In genomic region chr6:76719449-76719848, GRCh38 we compare ENCODE assay signal across 20 cellular contexts.
DNase-seq lines count a peak whose midpoint lies in the region; ATAC-seq, FAIRE-seq and TF ChIP-seq lines count a peak whose summit lies in the region.
"Had no signal": no experiment of that assay in that cellular context is flagged by ENCODE, and none has a peak within 500 bp of the region (broad histone marks: within the 10 kb centered on the region; RNA-seq: fewer than 3 reads in every experiment).

No MANE protein-coding gene starts in this region.

- H4K20me1 ChIP-seq in IMR-90 (ENCODE audit: insufficient read depth, low read length) (no peaks in the 10 kb centered on the region), osteoblast (ENCODE audit: insufficient read depth, low read length) (no peaks in the 10 kb centered on the region)
- H4K20me1 ChIP-seq: BLaER1 treated with 17β-estradiol and CSF1 and Interleukin-3, amounts not matched to agents 10 nM and 100 nM had no signal

- H2AK5ac ChIP-seq in IMR-90 (ENCODE audit: low read depth, low read length), result no peak overlapping the region

- no peak overlapping the region for H3K4me3 ChIP-seq in A549
- no peak overlapping the region for H3K4me3 ChIP-seq in IMR-90 (ENCODE audit: insufficient read depth, low read depth, low read length)
- H3K4me3 ChIP-seq in osteoblast (ENCODE audit: insufficient read depth, low read length), result no peak overlapping the region
- H3K4me3 ChIP-seq: BLaER1 treated with 17β-estradiol and CSF1 and Interleukin-3, amounts not matched to agents 10 nM and 100 nM had no signal

- dilution Hi-C loops in IMR-90 (cut with HindIII; ENCODE audit: low sequenced_read_pairs, unreplicated experiment), result no loop called here

- H2AFZ ChIP-seq in IMR-90 (replicated peaks; ENCODE audit: low read length, poor library complexity) (no peak overlapping the region), osteoblast (ENCODE audit: low read length) (no peak overlapping the region)

- H3K36me3 Mint-ChIP-seq in stimulated activated effector memory CD8-positive, alpha-beta T cell treated with anti-CD3 and anti-CD28 coated beads, Interleukin-12 subunit alpha, Interleukin-12 subunit beta, amount 100 ng/mL, for 72 hours, result no peaks in the 10 kb centered on the region
- H3K36me3 Mint-ChIP-seq: CD8-positive, alpha-beta T cell had no signal

- H3K56ac ChIP-seq in IMR-90 (ENCODE audit: extremely low read depth, insufficient read depth, low read length), result no peak overlapping the region

- in situ Hi-C loops in IMR-90 (cut with MboI; ENCODE audit: low sequenced_read_pairs), result no loop called here

- H3K9me3 ChIP-seq in A549, result no peaks in the 10 kb centered on the region
- no peaks in the 10 kb centered on the region for H3K9me3 ChIP-seq in IMR-90 (ENCODE audit: control insufficient read depth, insufficient read depth, low read length)
- H3K9me3 ChIP-seq in osteoblast (ENCODE audit: low read depth, low read length), result no peaks in the 10 kb centered on the region
- H3K9me3 ChIP-seq: BLaER1 treated with 17β-estradiol and CSF1 and Interleukin-3, amounts not matched to agents 10 nM and 100 nM; Caco-2 had no signal

- H3K27ac Mint-ChIP-seq in stimulated activated effector memory CD8-positive, alpha-beta T cell treated with anti-CD3 and anti-CD28 coated beads, Interleukin-12 subunit alpha, Interleukin-12 subunit beta, amount 100 ng/mL, for 72 hours, result no peak overlapping the region
- H3K27ac Mint-ChIP-seq: B cell; CD4-positive, alpha-beta T cell; CD8-positive, alpha-beta T cell had no signal

- ATAC-seq in A549 (no peak), IMR-90 (ENCODE audit: low read depth) (no peak)
- no peak for ATAC-seq in stimulated activated effector memory CD8-positive, alpha-beta T cell treated with anti-CD3 and anti-CD28 coated beads, Interleukin-12 subunit alpha, Interleukin-12 subunit beta, amount 100 ng/mL, for 72 hours
- ATAC-seq: CD8-positive, alpha-beta T cell had no signal

- no peaks in the 10 kb centered on the region for H3K9me1 ChIP-seq in IMR-90 (ENCODE audit: insufficient read depth, low read length)

- no peak overlapping the region for H3K4ac ChIP-seq in IMR-90 (ENCODE audit: low read depth, low read length)

- TF ChIP-seq RAD21 in A549 (conservative IDR thresholded peaks at IDR 0.05 in 1 of 2, IDR thresholded peaks at IDR 0.05 in 1 of 2) (no peak), IMR-90 (IDR thresholded peaks at IDR 0.05; ENCODE audit: low read length) (no peak)

- CTCF ChIA-PET in A549 (lab: Yijun Ruan, JAX) (no interaction called here), IMR-90 (lab: Yijun Ruan, JAX) (no interaction called here)

- intact Hi-C loops in IMR-90 (cut with micrococcal nuclease), result no loop called here

- H3K79me1 ChIP-seq in IMR-90 (ENCODE audit: low read depth in 1 of 2, low read length in 2 of 2), result no peaks in the 10 kb centered on the region

- POLR2A ChIA-PET in A549 (lab: Yijun Ruan, JAX) (no interaction called here), IMR-90 (lab: Charles Lee; ENCODE audit: unreplicated experiment) (no interaction called here)

- H3K4me1 Mint-ChIP-seq in stimulated activated effector memory CD8-positive, alpha-beta T cell treated with anti-CD3 and anti-CD28 coated beads, Interleukin-12 subunit alpha, Interleukin-12 subunit beta, amount 100 ng/mL, for 72 hours, result no peaks in the 10 kb centered on the region
- H3K4me1 Mint-ChIP-seq: B cell had no signal

- no peak overlapping the region for H4K91ac ChIP-seq in IMR-90 (ENCODE audit: insufficient read depth, low read depth, low read length)

- H2BK120ac ChIP-seq in IMR-90 (ENCODE audit: low read depth, low read length), result no peak overlapping the region

- no peak overlapping the region for H3K18ac ChIP-seq in IMR-90 (ENCODE audit: low read depth, low read length)

- DNase-seq in A549 (ENCODE audit: low read depth in 1 of 2, low spot score in 1 of 2), result no peak
- DNase-seq in IMR-90, result no peak
- DNase-seq in osteoblast (ENCODE audit: insufficient read length, low spot score, missing footprints), result peak; percentile 36
- DNase-seq in stimulated activated effector memory CD8-positive, alpha-beta T cell treated with anti-CD3 and anti-CD28 coated beads, Interleukin-12 subunit alpha, Interleukin-12 subunit beta, amount 100 ng/mL, for 72 hours (ENCODE audit: low spot score in 2 of 2), result no peak
- DNase-seq in SHP77 treated with DMSO at 0.1 percent for 48 hours (lab: John Stamatoyannopoulos, UW), result no peak
- DNase-seq: 8988T; AML-193; Caco-2; Calu3; CD4-positive, alpha-beta T cell; CD8-positive, alpha-beta T cell; DMS79 treated with DMSO at 0.1 percent for 48 hours; GF-D8 had no signal

- no peak overlapping the region for H3K23ac ChIP-seq in IMR-90 (ENCODE audit: low read depth, low read length)

- H3K4me3 Mint-ChIP-seq in stimulated activated effector memory CD8-positive, alpha-beta T cell treated with anti-CD3 and anti-CD28 coated beads, Interleukin-12 subunit alpha, Interleukin-12 subunit beta, amount 100 ng/mL, for 72 hours, result no peak overlapping the region
- H3K4me3 Mint-ChIP-seq: B cell; CD4-positive, alpha-beta T cell; CD8-positive, alpha-beta T cell had no signal

- H3K27me3 ChIP-seq in IMR-90 (ENCODE audit: control insufficient read depth, insufficient read depth, low read length) (no peaks in the 10 kb centered on the region), osteoblast (ENCODE audit: insufficient read depth, low read length) (no peaks in the 10 kb centered on the region)
- H3K27me3 ChIP-seq: BLaER1 treated with 17β-estradiol and CSF1 and Interleukin-3, amounts not matched to agents 10 nM and 100 nM had no signal

- no peak overlapping the region for H2BK5ac ChIP-seq in IMR-90 (ENCODE audit: low read depth, low read length, poor library complexity, severe bottlenecking)

- no peaks in the 10 kb centered on the region for H3K36me3 ChIP-seq in IMR-90 (ENCODE audit: control insufficient read depth, insufficient read depth, low read length)
- no peaks in the 10 kb centered on the region for H3K36me3 ChIP-seq in osteoblast (ENCODE audit: insufficient read depth, low read length)
- H3K36me3 ChIP-seq: BLaER1 treated with 17β-estradiol and CSF1 and Interleukin-3, amounts not matched to agents 10 nM and 100 nM had no signal

- TF ChIP-seq CTCF in A549 (IDR thresholded peaks at IDR 0.05) (no peak), IMR-90 (conservative IDR thresholded peaks at IDR 0.05; ENCODE audit: low read depth, low read length) (no peak), osteoblast (IDR thresholded peaks at IDR 0.05; ENCODE audit: extremely low read depth, low read depth, low read length) (no peak)

- no peak overlapping the region for H2AK9ac ChIP-seq in IMR-90 (replicated peaks; ENCODE audit: low read depth, low read length, poor library complexity)

- H3K27ac ChIP-seq in A549 (no peak overlapping the region), IMR-90 (ENCODE audit: insufficient read depth, low read length) (no peak overlapping the region), osteoblast (ENCODE audit: low read depth, low read length) (no peak overlapping the region)
- H3K27ac ChIP-seq: BLaER1 treated with 17β-estradiol and CSF1 and Interleukin-3, amounts not matched to agents 10 nM and 100 nM; C4-2B had no signal

- no TSS peak for BruUV-seq in IMR-90 (replicated peaks; lab: Mats Ljungman, UMichigan)

- no peak overlapping the region for H2BK15ac ChIP-seq in IMR-90 (ENCODE audit: low read depth, low read length)

- FAIRE-seq in A549 (lab: Jason Lieb, UNC), result no peak
- FAIRE-seq: A204.1, D721Med, G401.6, GM12891 had no signal

- no peak overlapping the region for H4K5ac ChIP-seq in IMR-90 (ENCODE audit: low read depth, low read length)

- 12% methylated on average over 1 of the region's 1 CpG for WGBS in A549 (ENCODE audit: missing lambda C conversion rate)
- no CpG with 5 or more reads among the region's 1 CpG for WGBS in IMR-90 (ENCODE audit: extremely low coverage in 2 of 2, insufficient read length in 1 of 2), 2 experiments

- no peak overlapping the region for H3K14ac ChIP-seq in IMR-90 (replicated peaks; ENCODE audit: low read depth, low read length)

- H3K9ac ChIP-seq in IMR-90 (ENCODE audit: low read depth, low read length), result no peak overlapping the region
- H3K9ac ChIP-seq: BLaER1 treated with 17β-estradiol and CSF1 and Interleukin-3, amounts not matched to agents 10 nM and 100 nM had no signal

- H4K8ac ChIP-seq in IMR-90 (ENCODE audit: low read depth in 2 of 2, low read length in 2 of 2), result no peak overlapping the region

- TF ChIP-seq POLR2A in A549 (IDR thresholded peaks at IDR 0.05; ENCODE audit: low read length), result no peak
- no peak for TF ChIP-seq POLR2A in IMR-90 (IDR thresholded peaks at IDR 0.05; ENCODE audit: low read depth, low read length)

- no peak overlapping the region for H3K4me2 ChIP-seq in A549
- H3K4me2 ChIP-seq in IMR-90 (ENCODE audit: low read depth, low read length), result no peak overlapping the region
- no peak overlapping the region for H3K4me2 ChIP-seq in osteoblast (ENCODE audit: insufficient read depth, low read length)
- H3K4me2 ChIP-seq: BLaER1 treated with 17β-estradiol and CSF1 and Interleukin-3, amounts not matched to agents 10 nM and 100 nM had no signal

- no peak for TF ChIP-seq EP300 in A549 (IDR thresholded peaks at IDR 0.05)

- H2BK20ac ChIP-seq in IMR-90 (ENCODE audit: low read depth, low read length), result no peak overlapping the region

- H3K4me1 ChIP-seq in A549 (no peaks in the 10 kb centered on the region), IMR-90 (ENCODE audit: control insufficient read depth, insufficient read depth, low read length) (no peaks in the 10 kb centered on the region), osteoblast (ENCODE audit: insufficient read depth, low read length) (no peaks in the 10 kb centered on the region)
- H3K4me1 ChIP-seq: BLaER1 treated with 17β-estradiol and CSF1 and Interleukin-3, amounts not matched to agents 10 nM and 100 nM; Caco-2 had no signal

- peaks cover 27% of the 10 kb centered on the region for H3K9me3 Mint-ChIP-seq in stimulated activated effector memory CD8-positive, alpha-beta T cell treated with anti-CD3 and anti-CD28 coated beads, Interleukin-12 subunit alpha, Interleukin-12 subunit beta, amount 100 ng/mL, for 72 hours
- H3K9me3 Mint-ChIP-seq: CD4-positive, alpha-beta T cell; CD8-positive, alpha-beta T cell had no signal

- no peaks in the 10 kb centered on the region for H3K79me2 ChIP-seq in osteoblast (ENCODE audit: insufficient read depth, low read length)

TF ChIP-seq in A549, 52 proteins besides CTCF, POLR2A, EP300 and RAD21:
- TF ChIP-seq FOXS1 (CRISPR knock-in tag; IDR thresholded peaks at IDR 0.05) (no peak), ZC3H11A (IDR thresholded peaks at IDR 0.05) (no peak), MAFK (IDR thresholded peaks at IDR 0.05; ENCODE audit: partially characterized antibody) (peak; percentile 63)
TF ChIP-seq in A549: peak in this region for 1.

TF ChIP-seq in IMR-90, 13 proteins besides CTCF, POLR2A, EP300 and RAD21:
- TF ChIP-seq MAFK (IDR thresholded peaks at IDR 0.05; ENCODE audit: low read depth, low read length), result peak; percentile 72
- no peak for TF ChIP-seq NFE2L2 (IDR thresholded peaks at IDR 0.05; ENCODE audit: low read depth, low read length)
